In genomic region chr7:78420001-78420400, GRCh38 we compare ENCODE assay signal across 16 cellular contexts.
DNase-seq lines count a peak whose midpoint lies in the region; ATAC-seq and TF ChIP-seq lines count a peak whose summit lies in the region.
"Had no signal": no experiment of that assay in that cellular context is flagged by ENCODE, and none has a peak within 500 bp of the region (broad histone marks: within the 10 kb centered on the region; RNA-seq: fewer than 3 reads in every experiment).

No MANE protein-coding gene starts in this region.

- DNase-seq in MV-4-11 (lab: John Stamatoyannopoulos, UW) = peak; percentile 7
- DNase-seq in NCI-H69 (lab: John Stamatoyannopoulos, UW) = peak; percentile 43
- peak; percentile 76 for DNase-seq in pons (ENCODE audit: low spot score)
- no peak for DNase-seq in MM.1S
- no peak for DNase-seq in activated gamma-delta T cell (lab: John Stamatoyannopoulos, UW)
- DNase-seq in sciatic nerve (ENCODE audit: low spot score) = no peak
- DNase-seq: ACHN; Caco-2; CD4-positive, CD25-positive, alpha-beta regulatory T cell; NCI-H1436 treated with DMSO at 0.1 percent for 48 hours; NCI-H2029 treated with DMSO at 0.1 percent for 48 hours; NCI-H510A treated with DMSO at 0.1 percent for 48 hours; PC-3 had no signal

- intact Hi-C loops in sciatic nerve (cut with DNase I) = no loop called here

- no peak overlapping the region for H3K4me3 ChIP-seq in MM.1S (ENCODE audit: low read length)

- H3F3A ChIP-seq in MM.1S (ENCODE audit: insufficient read depth, low read length) = no peaks in the 10 kb centered on the region

- no peaks in the 10 kb centered on the region for H3K9me2 ChIP-seq in MM.1S (replicated peaks; ENCODE audit: insufficient read depth, low read length)

- H2AFZ ChIP-seq in MM.1S (ENCODE audit: low read length) = no peak overlapping the region

- ATAC-seq in sciatic nerve = no peak
- ATAC-seq: HCT116, PC-3 had no signal

- H4K20me1 ChIP-seq in MM.1S (ENCODE audit: insufficient read depth, low read length) = no peaks in the 10 kb centered on the region

- H3K4me2 ChIP-seq in MM.1S (ENCODE audit: low read depth, low read length) = no peak overlapping the region

- 0 out of 2 replicates have a peak, but pooled peaks cover 7% of the 10 kb centered on the region for H3K79me2 ChIP-seq in MM.1S (ENCODE audit: low read length)

- TF ChIP-seq CTCF in MM.1S (IDR thresholded peaks at IDR 0.05; ENCODE audit: low read length) = no peak

- H3K9ac ChIP-seq in MM.1S (ENCODE audit: low read length) = no peak overlapping the region

- no peaks in the 10 kb centered on the region for H3K27me3 ChIP-seq in MM.1S (replicated peaks; ENCODE audit: insufficient read depth, low read length)

- no peaks in the 10 kb centered on the region for H3K4me1 ChIP-seq in MM.1S (ENCODE audit: low read length)
- H3K4me1 ChIP-seq: Caco-2 had no signal

- no peaks in the 10 kb centered on the region for H3K9me3 ChIP-seq in MM.1S (replicated peaks; ENCODE audit: insufficient read depth, low read length)
- H3K9me3 ChIP-seq: Caco-2 had no signal

- no peaks in the 10 kb centered on the region for H3K36me3 ChIP-seq in MM.1S (replicated peaks; ENCODE audit: insufficient read depth, low read length)

- H3K27ac ChIP-seq in cingulate gyrus (ENCODE audit: low read depth, low read length) = peak overlapping the region; percentile 85
- H3K27ac ChIP-seq in MM.1S (ENCODE audit: low read length) = no peak overlapping the region
- H3K27ac ChIP-seq: RWPE1 had no signal

Comparison
In these comparisons a context has a peak if more than half of its experiments do, and no peak if none do; other contexts are left out.
1. DNase-seq: peak in MV-4-11 (single experiment), NCI-H69 (single experiment) and pons (single experiment); none in MM.1S (single experiment), activated gamma-delta T cell (single experiment) and sciatic nerve (single experiment).